ENCODE assay signal across 8 cellular contexts in the genomic region with DNA sequence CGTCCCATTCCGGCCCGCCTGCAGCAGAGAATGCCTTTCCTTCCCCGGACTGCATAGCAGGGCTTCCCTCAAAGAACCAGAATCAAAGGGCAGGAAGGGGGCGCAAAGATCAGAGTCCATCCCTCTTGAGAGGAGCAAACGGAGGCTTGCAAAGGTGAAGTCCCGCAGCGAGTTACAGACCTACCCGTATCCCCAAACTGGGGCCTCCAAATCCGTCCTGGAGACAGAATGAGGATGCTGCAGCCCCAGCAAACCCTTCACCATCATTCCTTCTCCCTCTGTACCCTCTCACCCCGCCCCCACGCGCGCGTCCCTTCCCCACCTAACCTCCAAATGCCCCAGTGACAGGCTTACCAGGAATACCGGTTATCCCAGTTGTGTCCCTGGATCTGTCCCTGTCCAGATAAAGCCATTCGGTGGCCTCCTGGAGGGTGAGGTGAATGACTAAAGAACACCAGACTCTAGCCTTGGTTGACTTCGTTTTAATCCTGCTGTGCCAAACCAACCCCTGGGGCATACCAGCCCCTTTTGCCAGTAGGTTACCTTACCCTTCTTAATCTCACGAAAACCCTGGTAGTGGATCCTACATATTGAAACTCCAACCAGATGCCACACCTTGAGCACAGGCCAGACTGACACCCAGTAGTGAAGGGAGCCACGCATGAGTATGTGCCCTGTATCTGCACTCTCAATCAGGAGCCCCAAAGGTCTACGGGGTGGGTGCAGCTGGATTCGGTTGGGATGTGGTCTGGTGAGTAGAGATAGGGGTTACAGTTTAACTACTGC. TPM values are rescaled to one million over a fixed set of nuclear protein-coding genes. Genes with fewer than 3 reads are reported as not detected.
A peak's percentile ranks its signal among the peaks of the same experiment; 100 is the strongest.
DNase-seq lines count a peak whose midpoint lies in the region; ATAC-seq and TF ChIP-seq lines count a peak whose summit lies in the region.

No MANE protein-coding gene starts in this region.

- no peaks in the 10 kb centered on the region for H3K36me3 ChIP-seq in GM06990 (ENCODE audit: control insufficient read depth, insufficient read depth, low read length)

- peaks cover 9 to 18% (median 11%) of the 10 kb centered on the region in 3 donors for H3K4me1 Mint-ChIP-seq in IgD-negative memory B cell
- H3K4me1 Mint-ChIP-seq in stimulated activated memory B cell treated with anti-CD40 and anti-IgM and Interleukin-4, amounts not matched to agents 10 μg/mL and 1 μg/mL and 100 μg/mL, for 72 hours: peaks cover 18% of the 10 kb centered on the region

- H3K9me3 Mint-ChIP-seq in IgD-negative memory B cell: no peaks in the 10 kb centered on the region
- H3K9me3 Mint-ChIP-seq in stimulated activated memory B cell treated with anti-CD40 and anti-IgM and Interleukin-4, amounts not matched to agents 10 μg/mL and 1 μg/mL and 100 μg/mL, for 72 hours: no peaks in the 10 kb centered on the region

- peak overlapping the region; percentile 23 to 61 (median 56) for H3K4me3 Mint-ChIP-seq in IgD-negative memory B cell
- H3K4me3 Mint-ChIP-seq in stimulated activated memory B cell treated with anti-CD40 and anti-IgM and Interleukin-4, amounts not matched to agents 10 μg/mL and 1 μg/mL and 100 μg/mL, for 72 hours: peak overlapping the region; percentile 65

- peaks cover 4% of the 10 kb centered on the region; the same call in 1 of the 2 replicates for H3K27me3 ChIP-seq in GM06990 (replicated peaks; ENCODE audit: control insufficient read depth, insufficient read depth, low read length)

- H3K27me3 Mint-ChIP-seq in IgD-negative memory B cell: peaks cover 39% of the 10 kb centered on the region
- peaks cover 54% of the 10 kb centered on the region for H3K27me3 Mint-ChIP-seq in stimulated activated memory B cell treated with anti-CD40 and anti-IgM and Interleukin-4, amounts not matched to agents 10 μg/mL and 1 μg/mL and 100 μg/mL, for 72 hours

- ATAC-seq in stimulated activated memory B cell treated with anti-CD40 and anti-IgM and Interleukin-4, amounts not matched to agents 10 μg/mL and 1 μg/mL and 100 μg/mL, for 72 hours: no peak
- ATAC-seq in GM18868 (IDR thresholded peaks at IDR 0.05; ENCODE audit: unreplicated experiment): no peak

- no peaks in the 10 kb centered on the region for H3K36me3 Mint-ChIP-seq in IgD-negative memory B cell
- no peaks in the 10 kb centered on the region for H3K36me3 Mint-ChIP-seq in stimulated activated memory B cell treated with anti-CD40 and anti-IgM and Interleukin-4, amounts not matched to agents 10 μg/mL and 1 μg/mL and 100 μg/mL, for 72 hours

- no peak for DNase-seq in GM06990 (ENCODE audit: extremely low read depth, insufficient read length)
- no peak for DNase-seq in astrocyte of the cerebellum (ENCODE audit: low read depth)
- peak; percentile 66 for DNase-seq in iPS-NIHi7 (ENCODE audit: extremely low spot score)
- DNase-seq in cortex of kidney (lab: John Stamatoyannopoulos, UW): no peak
- DNase-seq in SKM-1 treated with dmso at 0.1 percent for 144 hours (lab: John Stamatoyannopoulos, UW; ENCODE audit: unreplicated experiment): no peak

- TF ChIP-seq CTCF in GM06990 (IDR thresholded peaks at IDR 0.05; ENCODE audit: insufficient read depth, low read length, poor library complexity, severe bottlenecking): no peak
- TF ChIP-seq CTCF in astrocyte of the cerebellum (IDR thresholded peaks at IDR 0.05; ENCODE audit: low read depth, low read length, missing control alignments): no peak

- H3K4me3 ChIP-seq in GM06990 (replicated peaks; ENCODE audit: low read depth, low read length) (peak overlapping the region; percentile 59), astrocyte of the cerebellum (ENCODE audit: low read depth, low read length) (peak overlapping the region; percentile 53)

- in situ Hi-C loops in astrocyte of the cerebellum (cut with HindIII; ENCODE audit: low sequenced_read_pairs): no loop called here

- peak overlapping the region in 1 of 3 donors; percentile 49 for H3K27ac Mint-ChIP-seq in IgD-negative memory B cell
- H3K27ac Mint-ChIP-seq in stimulated activated memory B cell treated with anti-CD40 and anti-IgM and Interleukin-4, amounts not matched to agents 10 μg/mL and 1 μg/mL and 100 μg/mL, for 72 hours: no peak overlapping the region

RNA-seq across cellular contexts. Expression of gene SLC40A1, which starts 1.0 kb away (rescaled TPM):
- polyA plus RNA-seq in IgD-negative memory B cell: 2.3 TPM
